ENCODE assay signal across 9 cellular contexts in genomic region chr4:6885953-6886557, GRCh38. TPM values are rescaled to one million over a fixed set of nuclear protein-coding genes. Genes with fewer than 3 reads are reported as not detected.
DNase-seq lines count a peak whose midpoint lies in the region; ATAC-seq, FAIRE-seq and TF ChIP-seq lines count a peak whose summit lies in the region.
"Had no signal": no experiment of that assay in that cellular context is flagged by ENCODE, and none has a peak within 500 bp of the region (broad histone marks: within the 10 kb centered on the region; RNA-seq: fewer than 3 reads in every experiment).

No MANE protein-coding gene starts in this region.

- WGBS in HepG2 (ENCODE audit: low lambda C conversion rate): 78% methylated on average over 8 of the region's 15 CpGs
- 30% methylated on average over 5 of the region's 15 CpGs for WGBS in suprapubic skin

- no peaks in the 10 kb centered on the region for H3K79me2 ChIP-seq in HepG2 (ENCODE audit: insufficient read depth, low read length)

- ATAC-seq in GM19463 (IDR thresholded peaks at IDR 0.05; ENCODE audit: unreplicated experiment) (peak; percentile 81), HepG2 (no peak)
- peak; percentile 83 for ATAC-seq in central memory CD8-positive, alpha-beta T cell (replicated peaks; ENCODE audit: extremely low read depth, poor library complexity, severe bottlenecking)
- ATAC-seq: K562 had no signal

- H3K9me3 Mint-ChIP-seq in central memory CD8-positive, alpha-beta T cell: no peaks in the 10 kb centered on the region

- H3K27me3 Mint-ChIP-seq in central memory CD8-positive, alpha-beta T cell: no peaks in the 10 kb centered on the region

- TF ChIP-seq POLR2A in HepG2 (IDR thresholded peaks at IDR 0.05; ENCODE audit: insufficient read depth in 1 of 2, low read depth in 2 of 2, low read length in 2 of 2) (no peak), suprapubic skin (IDR thresholded peaks at IDR 0.05) (no peak)

- H3K36me3 ChIP-seq in HepG2 (replicated peaks in 1 of 2; ENCODE audit: control insufficient read depth in 1 of 2, insufficient read depth in 2 of 2, low read length in 2 of 2): peaks cover 8 to 25% of the 10 kb centered on the region in 2 experiments
- peaks cover 19% of the 10 kb centered on the region for H3K36me3 ChIP-seq in suprapubic skin

- TF ChIP-seq RAD21 in HepG2 (CRISPR knock-in tag; IDR thresholded peaks at IDR 0.05): no peak

- POLR2A ChIA-PET in HepG2 (lab: Yijun Ruan, JAX): no interaction called here

- H3K36me3 Mint-ChIP-seq in central memory CD8-positive, alpha-beta T cell (ENCODE audit: insufficient read depth): peaks cover 14% of the 10 kb centered on the region

- no peak overlapping the region for H2AFZ ChIP-seq in HepG2 (ENCODE audit: low read length)

- H4K20me1 ChIP-seq in HepG2 (ENCODE audit: insufficient read depth, low read length): no peaks in the 10 kb centered on the region

- in situ Hi-C loops in HepG2 (cut with HindIII; ENCODE audit: extremely low pct_ligation_motif_present, low pct_unique_long_range_greater_than_20kb): no loop called here

- no peak overlapping the region for H3K9ac ChIP-seq in HepG2 (ENCODE audit: insufficient read depth, low read depth, low read length)

- TF ChIP-seq EP300 in HepG2 (IDR thresholded peaks at IDR 0.05; ENCODE audit: low read depth in 2 of 2, low read length in 2 of 2): no peak
- no peak for TF ChIP-seq EP300 in HepG2 (CRISPR knock-in tag; IDR thresholded peaks at IDR 0.05; ENCODE audit: borderline replicate concordance)
- no peak for TF ChIP-seq EP300 in suprapubic skin (IDR thresholded peaks at IDR 0.05)

- H3K27ac ChIP-seq in C4-2B (no peak overlapping the region), HepG2 (ENCODE audit: extremely low read length, insufficient read depth, low read length) (no peak overlapping the region), suprapubic skin (peak overlapping the region; percentile 58)

- H3K4me1 ChIP-seq in HepG2 (ENCODE audit: insufficient read depth, low read length) (peaks cover under 1% of the 10 kb centered on the region; the same call in 1 of the 2 replicates), suprapubic skin (peaks cover 13% of the 10 kb centered on the region)

- no peaks in the 10 kb centered on the region for H3K4me1 Mint-ChIP-seq in central memory CD8-positive, alpha-beta T cell

- peak; percentile 46 for TF ChIP-seq CTCF in C4-2B (conservative IDR thresholded peaks at IDR 0.05)
- TF ChIP-seq CTCF in HepG2 (CRISPR knock-in tag; IDR thresholded peaks at IDR 0.05): no peak
- peak in 1 of 2 donors; percentile 15 for TF ChIP-seq CTCF in suprapubic skin (IDR thresholded peaks at IDR 0.05)

- H3K9me3 ChIP-seq in HepG2 (ENCODE audit: low read length) (peaks cover 11% of the 10 kb centered on the region), suprapubic skin (no peaks in the 10 kb centered on the region)

- H3K27ac Mint-ChIP-seq in central memory CD8-positive, alpha-beta T cell (ENCODE audit: low read depth): no peak overlapping the region

- no peak overlapping the region for H3K4me3 Mint-ChIP-seq in central memory CD8-positive, alpha-beta T cell

- FAIRE-seq in HepG2 (lab: Jason Lieb, UNC): no peak
- FAIRE-seq: K562 had no signal

- no peak overlapping the region for H3K4me3 ChIP-seq in HepG2 (replicated peaks in 1 of 3; ENCODE audit: insufficient read depth in 1 of 3, low read depth in 2 of 3, low read length in 3 of 3)
- no peak overlapping the region for H3K4me3 ChIP-seq in suprapubic skin
- H3K4me3 ChIP-seq: K562 had no signal

- BruUV-seq in HepG2 (replicated peaks; lab: Mats Ljungman, UMichigan): no TSS peak

- intact Hi-C loops in HepG2 (cut with micrococcal nuclease; ENCODE audit: unreplicated experiment): no loop called here

- no peak overlapping the region for H3K4me2 ChIP-seq in HepG2 (ENCODE audit: low read depth, low read length)

- DNase-seq in NCI-H774 (lab: John Stamatoyannopoulos, UW): peak; percentile 30
- DNase-seq in central memory CD8-positive, alpha-beta T cell (ENCODE audit: low spot score in 2 of 2): no peak
- DNase-seq in HepG2 (ENCODE audit: low spot score): no peak
- no peak for DNase-seq in suprapubic skin (ENCODE audit: low spot score in 2 of 2)
- DNase-seq in amniotic stem cell (lab: John Stamatoyannopoulos, UW): no peak
- no peak for DNase-seq in T1000 (lab: John Stamatoyannopoulos, UW)

- H3K27me3 ChIP-seq in HepG2 (ENCODE audit: control insufficient read depth in 1 of 2, insufficient read depth in 2 of 2, low read length in 2 of 2) (no peaks in the 10 kb centered on the region), suprapubic skin (no peaks in the 10 kb centered on the region)

- CTCF ChIA-PET in HepG2 (lab: Yijun Ruan, JAX; ENCODE audit: low intra/inter-chr PET ratio, low total read pairs): no interaction called here

TF ChIP-seq in HepG2, 621 proteins besides CTCF, POLR2A, EP300 and RAD21:
- TF ChIP-seq STAG1 (CRISPR knock-in tag; IDR thresholded peaks at IDR 0.05): peak; percentile 18; the same call in 1 of the 2 replicates
- no peak for TF ChIP-seq ZNF343 (CRISPR knock-in tag; IDR thresholded peaks at IDR 0.05)

RNA-seq across cellular contexts. Expression of gene TBC1D14, which starts 23.6 kb away (rescaled TPM):
- total RNA-seq in HepG2 (2016; rRNA removed; fragmentation: Illumina TruSeq; extraction: Trizol) (46.5 and 53.3 TPM in 2 replicates), suprapubic skin (100 to 1,000 TPM in 2 of 4 donors, 10 to 100 TPM in 2; 55.0 to 111 (median 97.9) TPM)
- 65.4 and 73.2 TPM in 2 replicates for total RNA-seq in HepG2 (2016; cell fraction: cytosol; rRNA removed; fragmentation: Illumina TruSeq; extraction: Trizol; ENCODE audit: low read depth)
- total RNA-seq in HepG2 (2016; cell fraction: insoluble cytoplasmic fraction; rRNA removed; fragmentation: Illumina TruSeq; extraction: Trizol): 45.9 and 47.6 TPM in 2 replicates
- total RNA-seq in HepG2 (2016; cell fraction: membrane; rRNA removed; fragmentation: Illumina TruSeq; extraction: Trizol): 39.0 and 41.3 TPM in 2 replicates
- total RNA-seq in HepG2 (2016; cell fraction: nucleus; rRNA removed; fragmentation: Illumina TruSeq; extraction: Trizol): 38.2 and 42.5 TPM in 2 replicates
- polyA plus RNA-seq in HepG2 (2011; rRNA removed): 29.5 and 31.8 TPM in 2 replicates
- polyA plus RNA-seq in HepG2 (2011; cell fraction: cytosol; rRNA removed): 29.0 and 31.7 TPM in 2 replicates
- 29.6 and 30.6 TPM in 2 replicates for polyA plus RNA-seq in HepG2 (2011; cell fraction: nucleus; rRNA removed)
- polyA plus RNA-seq in HepG2 (2012): 31.1 and 34.7 TPM in 2 replicates
- polyA plus RNA-seq in HepG2 (2016; cell fraction: cytosol; fragmentation: Illumina TruSeq; extraction: Trizol; ENCODE audit: low read depth): 5.0 TPM in 2 replicates
- polyA plus RNA-seq in HepG2 (2016; cell fraction: insoluble cytoplasmic fraction; fragmentation: Illumina TruSeq; extraction: Trizol; ENCODE audit: low read depth): 34.0 and 38.1 TPM in 2 replicates
- 15.8 and 17.3 TPM in 2 replicates for polyA plus RNA-seq in HepG2 (2016; cell fraction: membrane; fragmentation: Illumina TruSeq; extraction: Trizol; ENCODE audit: low read depth)
- 42.2 and 45.1 TPM in 2 replicates for polyA plus RNA-seq in HepG2 (2016; cell fraction: nucleus; fragmentation: Illumina TruSeq; extraction: Trizol; ENCODE audit: insufficient read depth, low read depth)
- polyA minus RNA-seq in HepG2 (2011; rRNA and poly(A)+ RNA removed; ENCODE audit: low replicate concordance): 34.1 and 63.3 TPM in 2 replicates
- polyA minus RNA-seq in HepG2 (2011; cell fraction: cytosol; rRNA and poly(A)+ RNA removed): 21.7 and 28.5 TPM in 2 replicates
- 25.8 and 31.3 TPM in 2 replicates for polyA minus RNA-seq in HepG2 (2011; cell fraction: nucleus; rRNA and poly(A)+ RNA removed)
